8 cellular contexts compared by ENCODE assay signal in genomic region chr12:4164591-4165558, GRCh38.
DNase-seq lines count a peak whose midpoint lies in the region; ATAC-seq and TF ChIP-seq lines count a peak whose summit lies in the region.

No MANE protein-coding gene starts in this region.

- peak overlapping the region; percentile 52 for H3K4me3 ChIP-seq in GM12875 (ENCODE audit: low read depth, low read length)
- no peak overlapping the region for H3K4me3 ChIP-seq in mucosa of descending colon

- peak; percentile 70 for ATAC-seq in HG03066 (IDR thresholded peaks at IDR 0.05; ENCODE audit: low read depth, unreplicated experiment)
- ATAC-seq in effector memory CD8-positive, alpha-beta T cell (replicated peaks), result peak; percentile 97
- ATAC-seq in mucosa of descending colon, result peak; percentile 90
- peak; percentile 88 for ATAC-seq in stimulated activated effector memory CD8-positive, alpha-beta T cell treated with anti-CD3 and anti-CD28 coated beads, Interleukin-12 subunit alpha, Interleukin-12 subunit beta, amount 100 ng/mL, for 72 hours

- peak overlapping the region; percentile 75 to 92 for H3K27ac Mint-ChIP-seq in effector memory CD8-positive, alpha-beta T cell
- H3K27ac Mint-ChIP-seq in stimulated activated effector memory CD8-positive, alpha-beta T cell treated with anti-CD3 and anti-CD28 coated beads, Interleukin-12 subunit alpha, Interleukin-12 subunit beta, amount 100 ng/mL, for 72 hours, result peak overlapping the region; percentile 97

- H3K4me1 ChIP-seq in mucosa of descending colon (ENCODE audit: low read depth), result peaks cover 3% of the 10 kb centered on the region

- DNase-seq in activated CD4-positive, alpha-beta T cell treated with anti-CD3 and anti-CD28 coated beads, Interleukin-2, amount 50 U/mL, for 48 hours, result peak; percentile 66 to 73
- peak; percentile 25 to 40 (median 35) for DNase-seq in effector memory CD8-positive, alpha-beta T cell
- DNase-seq in mucosa of descending colon (peak; percentile 50 to 69 (median 59)), NCI-H2081 (lab: John Stamatoyannopoulos, UW) (no peak), GOT3 (lab: John Stamatoyannopoulos, UW) (no peak)
- peak; percentile 49 to 84 for DNase-seq in stimulated activated effector memory CD8-positive, alpha-beta T cell treated with anti-CD3 and anti-CD28 coated beads, Interleukin-12 subunit alpha, Interleukin-12 subunit beta, amount 100 ng/mL, for 72 hours (ENCODE audit: low spot score in 2 of 2)

- H3K27me3 Mint-ChIP-seq in effector memory CD8-positive, alpha-beta T cell, result no peaks in the 10 kb centered on the region

- H3K4me1 Mint-ChIP-seq in effector memory CD8-positive, alpha-beta T cell (ENCODE audit: low read depth in 2 of 2), result peaks cover 8% of the 10 kb centered on the region in 2 donors
- H3K4me1 Mint-ChIP-seq in stimulated activated effector memory CD8-positive, alpha-beta T cell treated with anti-CD3 and anti-CD28 coated beads, Interleukin-12 subunit alpha, Interleukin-12 subunit beta, amount 100 ng/mL, for 72 hours, result peaks cover 59% of the 10 kb centered on the region

- no peaks in the 10 kb centered on the region for H3K36me3 ChIP-seq in mucosa of descending colon (ENCODE audit: low read depth)

- no peaks in the 10 kb centered on the region for H3K36me3 Mint-ChIP-seq in effector memory CD8-positive, alpha-beta T cell (ENCODE audit: insufficient read depth)
- no peaks in the 10 kb centered on the region for H3K36me3 Mint-ChIP-seq in stimulated activated effector memory CD8-positive, alpha-beta T cell treated with anti-CD3 and anti-CD28 coated beads, Interleukin-12 subunit alpha, Interleukin-12 subunit beta, amount 100 ng/mL, for 72 hours

- intact Hi-C loops in mucosa of descending colon (cut with DNase I, micrococcal nuclease), result no loop called here

- peak overlapping the region; percentile 83 to 88 for H3K4me3 Mint-ChIP-seq in effector memory CD8-positive, alpha-beta T cell
- H3K4me3 Mint-ChIP-seq in stimulated activated effector memory CD8-positive, alpha-beta T cell treated with anti-CD3 and anti-CD28 coated beads, Interleukin-12 subunit alpha, Interleukin-12 subunit beta, amount 100 ng/mL, for 72 hours, result peak overlapping the region; percentile 82

- TF ChIP-seq CTCF in GM12875 (IDR thresholded peaks at IDR 0.05; ENCODE audit: borderline replicate concordance, insufficient read depth, low read depth, low read length) (no peak), mucosa of descending colon (IDR thresholded peaks at IDR 0.05) (no peak)

- no peaks in the 10 kb centered on the region for H3K9me3 ChIP-seq in mucosa of descending colon

- H3K9me3 Mint-ChIP-seq in effector memory CD8-positive, alpha-beta T cell, result no peaks in the 10 kb centered on the region
- no peaks in the 10 kb centered on the region for H3K9me3 Mint-ChIP-seq in stimulated activated effector memory CD8-positive, alpha-beta T cell treated with anti-CD3 and anti-CD28 coated beads, Interleukin-12 subunit alpha, Interleukin-12 subunit beta, amount 100 ng/mL, for 72 hours

Comparison
In these comparisons a context has a peak if more than half of its experiments do, and no peak if none do; other contexts are left out.
1. DNase-seq: peak in activated CD4-positive, alpha-beta T cell treated with anti-CD3 and anti-CD28 coated beads, Interleukin-2, amount 50 U/mL, for 48 hours (2 of 2), effector memory CD8-positive, alpha-beta T cell (3 of 3), mucosa of descending colon (3 of 3) and stimulated activated effector memory CD8-positive, alpha-beta T cell treated with anti-CD3 and anti-CD28 coated beads, Interleukin-12 subunit alpha, Interleukin-12 subunit beta, amount 100 ng/mL, for 72 hours (2 of 2); none in NCI-H2081 (0 of 2) and GOT3 (single experiment).
2. Peak in every context shown above with its lines, with median percentiles within 50 percentile points of each other: ATAC-seq.